Comparison of ENCODE assay signal across 27 cellular contexts in the genomic region with DNA sequence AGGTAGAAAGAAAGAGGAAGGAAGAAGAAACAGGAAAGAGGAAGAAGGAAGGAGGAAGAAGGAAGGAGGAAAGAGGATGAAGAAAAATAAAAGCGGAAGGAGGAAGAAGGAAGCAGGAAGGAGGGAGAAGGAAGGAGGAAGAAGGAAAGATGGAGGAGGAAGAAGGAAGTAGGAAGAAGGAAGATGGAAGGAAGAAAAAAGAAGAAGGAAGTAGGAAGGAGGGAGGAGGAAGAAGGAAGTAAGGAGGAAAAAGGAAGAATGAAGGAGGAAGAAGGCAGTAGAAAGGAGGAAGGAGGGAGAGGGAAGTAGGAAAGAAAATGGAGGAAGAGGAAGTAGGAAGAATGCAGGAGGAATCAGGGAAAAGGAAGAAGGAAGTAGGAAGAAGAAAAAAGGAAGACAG.
"Had no signal": no experiment of that assay in that cellular context is flagged by ENCODE, and none has a peak within 500 bp of the region (broad histone marks: within the 10 kb centered on the region; RNA-seq: fewer than 3 reads in every experiment).

No MANE protein-coding gene starts in this region.

- H3K9ac ChIP-seq: parathyroid adenoma had no signal

- H3K9me3 ChIP-seq: left ventricle myocardium inferior, lower lobe of right lung, psoas muscle, sigmoid colon, testis, tibial nerve, upper lobe of right lung, vagina had no signal

- H3K79me2 ChIP-seq: hepatocyte, parathyroid adenoma had no signal

- H3K4me1 Mint-ChIP-seq: endodermal cell had no signal

- H3K27ac ChIP-seq: foreskin keratinocyte, hepatocyte, left ventricle myocardium inferior, lower lobe of right lung, parathyroid adenoma, psoas muscle, sigmoid colon, skin epidermis, testis, tibial nerve, upper lobe of right lung, vagina had no signal

- ATAC-seq: foreskin keratinocyte; left cardiac atrium; lower lobe of right lung; psoas muscle; stimulated activated naive CD8-positive, alpha-beta T cell treated with anti-CD3 and anti-CD28 coated beads, Interleukin-15, Interleukin-2, amounts not matched to agents 100 U/mL and 50 U/mL, for 24 hours; upper lobe of right lung had no signal

- H3K36me3 ChIP-seq: left ventricle myocardium inferior, lower lobe of right lung, sigmoid colon, tibial nerve, upper lobe of right lung, vagina had no signal

- H3K4me3 ChIP-seq: hepatocyte, left ventricle myocardium inferior, lower lobe of right lung, psoas muscle, sigmoid colon, skin epidermis, testis, tibial nerve, upper lobe of right lung, vagina had no signal

- DNase-seq: dermis blood vessel endothelial cell; endodermal cell; erythroblast; foreskin keratinocyte; head of caudate nucleus; kidney; left cardiac atrium; left ventricle myocardium inferior; lower lobe of right lung; mesenchymal stem cell; midbrain; psoas muscle; retina; sigmoid colon; stimulated activated CD4-positive, alpha-beta T cell treated with anti-CD3 and anti-CD28 coated beads, Interleukin-2, amount 100 ng/mL, for 24 hours; stimulated activated CD4-positive, alpha-beta T cell treated with anti-CD3 and anti-CD28 coated beads, Interleukin-4, amount 100 ng/mL, for 4 hours; stimulated activated naive CD8-positive, alpha-beta T cell treated with anti-CD3 and anti-CD28 coated beads, Interleukin-15, Interleukin-2, amounts not matched to agents 100 U/mL and 50 U/mL, for 24 hours; testis; upper lobe of right lung had no signal

- H3K4me2 ChIP-seq: hepatocyte had no signal

- H3K27ac Mint-ChIP-seq: endodermal cell had no signal

- H3K4me3 Mint-ChIP-seq: endodermal cell, nephron had no signal

- H2AFZ ChIP-seq: hepatocyte, parathyroid adenoma had no signal

- H3K4me1 ChIP-seq: foreskin keratinocyte, left ventricle myocardium inferior, lower lobe of right lung, psoas muscle, sigmoid colon, testis, tibial nerve, upper lobe of right lung, vagina had no signal

- H3K27me3 ChIP-seq: foreskin keratinocyte, hepatocyte, sigmoid colon, testis, tibial nerve, upper lobe of right lung, vagina had no signal

- FAIRE-seq: colon, endothelial cell of umbilical vein, kidney had no signal
